8 cellular contexts compared by ENCODE assay signal in the genomic region with DNA sequence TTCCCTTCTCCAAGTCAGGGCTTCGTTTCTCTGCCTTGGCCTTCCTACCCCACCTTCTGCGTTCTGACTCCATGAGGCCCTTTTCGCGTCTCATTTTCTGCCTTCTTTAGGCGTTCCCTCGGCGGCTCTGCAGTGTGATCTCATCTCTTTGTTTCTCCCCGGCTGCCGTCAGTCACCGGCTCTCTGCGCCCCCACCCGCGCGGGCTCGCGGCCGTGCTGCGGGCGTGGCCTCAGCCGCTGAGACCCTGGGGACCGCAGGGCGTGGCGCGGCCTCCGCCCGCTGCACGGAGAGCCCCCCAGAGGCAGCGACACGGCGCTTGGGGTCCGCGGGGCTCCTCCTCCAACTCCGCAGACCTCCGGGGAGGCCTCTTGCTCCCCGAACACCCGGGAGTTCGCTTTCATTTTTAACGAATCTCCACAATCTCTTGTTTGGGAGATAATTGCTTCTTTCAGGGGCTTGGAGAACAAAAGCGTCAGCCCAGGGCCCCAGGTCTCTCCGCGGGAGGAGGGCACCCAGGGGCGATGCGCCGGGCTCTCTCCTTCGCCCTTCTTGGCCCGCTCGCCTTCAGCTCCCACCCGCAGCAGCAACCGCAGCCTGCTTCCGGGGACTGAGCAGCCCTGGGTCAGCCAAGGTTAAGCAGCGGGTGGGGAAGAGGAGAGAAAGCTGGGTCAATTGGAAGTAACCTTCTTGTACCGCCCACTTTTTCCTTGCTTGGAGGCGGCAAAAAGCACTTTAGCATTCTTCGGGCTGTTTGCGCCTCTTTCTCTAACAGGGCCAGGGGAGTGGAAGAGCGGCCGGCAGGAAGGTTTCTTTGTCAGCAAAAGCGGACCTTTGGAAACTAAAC. TPM values are rescaled to one million over a fixed set of nuclear protein-coding genes. Genes with fewer than 3 reads are reported as not detected.
DNase-seq lines count a peak whose midpoint lies in the region; ATAC-seq and TF ChIP-seq lines count a peak whose summit lies in the region.

No MANE protein-coding gene starts in this region.

- peak overlapping the region; percentile 89 for H3K4me2 ChIP-seq in GM23338

- H3K9ac ChIP-seq in SK-N-MC (ENCODE audit: insufficient read length) = peak overlapping the region; percentile 29

- H3K36me3 ChIP-seq in GM23338 (ENCODE audit: insufficient read depth) (no peaks in the 10 kb centered on the region), SK-N-MC (ENCODE audit: insufficient read depth, low read length) (no peaks in the 10 kb centered on the region), thoracic aorta (no peaks in the 10 kb centered on the region)

- H4K20me1 ChIP-seq in GM23338 (replicated peaks; ENCODE audit: insufficient read depth) = no peaks in the 10 kb centered on the region

- H3K27ac Mint-ChIP-seq in GM23338 (peak overlapping the region; percentile 99), osteocyte (ENCODE audit: unreplicated experiment) (peak overlapping the region; percentile 100)
- H3K27ac Mint-ChIP-seq in activated naive CD8-positive, alpha-beta T cell = peak overlapping the region; percentile 97

- H2AFZ ChIP-seq in GM23338 = peak overlapping the region; percentile 92

- no peaks in the 10 kb centered on the region for H3K9me2 ChIP-seq in GM23338 (ENCODE audit: insufficient read depth)

- peaks cover 6% of the 10 kb centered on the region for H3K79me2 ChIP-seq in GM23338 (replicated peaks; ENCODE audit: insufficient read depth)

- H3K4me1 Mint-ChIP-seq in GM23338 = peaks cover 36% of the 10 kb centered on the region
- H3K4me1 Mint-ChIP-seq in activated naive CD8-positive, alpha-beta T cell (ENCODE audit: low read depth) = peaks cover 42% of the 10 kb centered on the region
- H3K4me1 Mint-ChIP-seq in osteocyte (ENCODE audit: unreplicated experiment) = peaks cover 37% of the 10 kb centered on the region

- H3K27me3 ChIP-seq in GM23338 (ENCODE audit: insufficient read depth) = no peaks in the 10 kb centered on the region
- H3K27me3 ChIP-seq in thoracic aorta (replicated peaks; ENCODE audit: insufficient read depth) = no peaks in the 10 kb centered on the region

- no peaks in the 10 kb centered on the region for H3K36me3 Mint-ChIP-seq in GM23338 (ENCODE audit: low read depth)
- no peaks in the 10 kb centered on the region for H3K36me3 Mint-ChIP-seq in activated naive CD8-positive, alpha-beta T cell
- H3K36me3 Mint-ChIP-seq in osteocyte (ENCODE audit: unreplicated experiment) = no peaks in the 10 kb centered on the region

- H3F3A ChIP-seq in GM23338 (replicated peaks; ENCODE audit: low read depth) = peaks cover 7% of the 10 kb centered on the region; the same call in 1 of the 2 replicates

- H3K27me3 Mint-ChIP-seq in GM23338 (ENCODE audit: insufficient read depth, low read depth, poor library complexity) = peaks cover 8% of the 10 kb centered on the region
- no peaks in the 10 kb centered on the region for H3K27me3 Mint-ChIP-seq in activated naive CD8-positive, alpha-beta T cell
- no peaks in the 10 kb centered on the region for H3K27me3 Mint-ChIP-seq in osteocyte (ENCODE audit: unreplicated experiment)

- H3K4me3 Mint-ChIP-seq in GM23338 = peak overlapping the region; percentile 92
- peak overlapping the region; percentile 96 for H3K4me3 Mint-ChIP-seq in activated naive CD8-positive, alpha-beta T cell
- peak overlapping the region; percentile 81 for H3K4me3 Mint-ChIP-seq in osteocyte (ENCODE audit: unreplicated experiment)

- DNase-seq in EH (ENCODE audit: low read depth) = peak; percentile 88
- peak; percentile 95 for DNase-seq in GM23338 (ENCODE audit: low spot score)
- peak; percentile 41 to 51 for DNase-seq in Kasumi-1 (lab: John Stamatoyannopoulos, UW)
- no peak for DNase-seq in SK-N-MC (ENCODE audit: low read depth, low spot score)
- peak; percentile 42 to 91 (median 76) for DNase-seq in head of caudate nucleus
- DNase-seq in osteocyte (ENCODE audit: extremely low spot score, unreplicated experiment) = peak; percentile 92
- peak; percentile 28 for DNase-seq in thoracic aorta (ENCODE audit: low spot score)

- peak; percentile 94 for ATAC-seq in GM23338
- ATAC-seq in thoracic aorta (ENCODE audit: insufficient number of reproducible peaks, low FRiP score, low read depth) = peak; percentile 71

- H3K27ac ChIP-seq in GM23338 (ENCODE audit: low read depth) = peak overlapping the region; percentile 99
- peak overlapping the region; percentile 2; the same call in 1 of the 2 replicates for H3K27ac ChIP-seq in SK-N-MC
- peak overlapping the region; percentile 89 to 98 for H3K27ac ChIP-seq in thoracic aorta

- intact Hi-C loops in head of caudate nucleus (cut with DNase I) = no loop called here

- H3K9me3 Mint-ChIP-seq in GM23338 (no peaks in the 10 kb centered on the region; the same call in 2 of the 3 replicates), osteocyte (ENCODE audit: unreplicated experiment) (no peaks in the 10 kb centered on the region)
- H3K9me3 Mint-ChIP-seq in activated naive CD8-positive, alpha-beta T cell (ENCODE audit: low read depth) = no peaks in the 10 kb centered on the region

- H3K9me3 ChIP-seq in SK-N-MC (ENCODE audit: low read depth, low read length) (no peaks in the 10 kb centered on the region), thoracic aorta (no peaks in the 10 kb centered on the region)

- H3K4me3 ChIP-seq in GM23338 = peak overlapping the region; percentile 74
- peak overlapping the region; percentile 55 for H3K4me3 ChIP-seq in SK-N-MC
- H3K4me3 ChIP-seq in thoracic aorta = peak overlapping the region; percentile 73

- H3K4me1 ChIP-seq in GM23338 (ENCODE audit: insufficient read depth) (peaks cover 27% of the 10 kb centered on the region), thoracic aorta (ENCODE audit: control insufficient read depth in 1 of 2, low read depth in 2 of 2) (peaks cover 6 to 25% of the 10 kb centered on the region in 2 donors)

- TF ChIP-seq CTCF in GM23338 (conservative IDR thresholded peaks at IDR 0.05; ENCODE audit: low read depth in 2 of 2) (0 out of 4 replicates have a peak, but pooled peaks of 1 of the 2 experiments have one; percentile 4), osteocyte (IDR thresholded peaks at IDR 0.05) (no peak), thoracic aorta (IDR thresholded peaks at IDR 0.05) (no peak)

TF ChIP-seq in GM23338, 12 proteins besides CTCF, POLR2A, EP300 and RAD21 (continues in another document):
- TF ChIP-seq, protein P1, sequence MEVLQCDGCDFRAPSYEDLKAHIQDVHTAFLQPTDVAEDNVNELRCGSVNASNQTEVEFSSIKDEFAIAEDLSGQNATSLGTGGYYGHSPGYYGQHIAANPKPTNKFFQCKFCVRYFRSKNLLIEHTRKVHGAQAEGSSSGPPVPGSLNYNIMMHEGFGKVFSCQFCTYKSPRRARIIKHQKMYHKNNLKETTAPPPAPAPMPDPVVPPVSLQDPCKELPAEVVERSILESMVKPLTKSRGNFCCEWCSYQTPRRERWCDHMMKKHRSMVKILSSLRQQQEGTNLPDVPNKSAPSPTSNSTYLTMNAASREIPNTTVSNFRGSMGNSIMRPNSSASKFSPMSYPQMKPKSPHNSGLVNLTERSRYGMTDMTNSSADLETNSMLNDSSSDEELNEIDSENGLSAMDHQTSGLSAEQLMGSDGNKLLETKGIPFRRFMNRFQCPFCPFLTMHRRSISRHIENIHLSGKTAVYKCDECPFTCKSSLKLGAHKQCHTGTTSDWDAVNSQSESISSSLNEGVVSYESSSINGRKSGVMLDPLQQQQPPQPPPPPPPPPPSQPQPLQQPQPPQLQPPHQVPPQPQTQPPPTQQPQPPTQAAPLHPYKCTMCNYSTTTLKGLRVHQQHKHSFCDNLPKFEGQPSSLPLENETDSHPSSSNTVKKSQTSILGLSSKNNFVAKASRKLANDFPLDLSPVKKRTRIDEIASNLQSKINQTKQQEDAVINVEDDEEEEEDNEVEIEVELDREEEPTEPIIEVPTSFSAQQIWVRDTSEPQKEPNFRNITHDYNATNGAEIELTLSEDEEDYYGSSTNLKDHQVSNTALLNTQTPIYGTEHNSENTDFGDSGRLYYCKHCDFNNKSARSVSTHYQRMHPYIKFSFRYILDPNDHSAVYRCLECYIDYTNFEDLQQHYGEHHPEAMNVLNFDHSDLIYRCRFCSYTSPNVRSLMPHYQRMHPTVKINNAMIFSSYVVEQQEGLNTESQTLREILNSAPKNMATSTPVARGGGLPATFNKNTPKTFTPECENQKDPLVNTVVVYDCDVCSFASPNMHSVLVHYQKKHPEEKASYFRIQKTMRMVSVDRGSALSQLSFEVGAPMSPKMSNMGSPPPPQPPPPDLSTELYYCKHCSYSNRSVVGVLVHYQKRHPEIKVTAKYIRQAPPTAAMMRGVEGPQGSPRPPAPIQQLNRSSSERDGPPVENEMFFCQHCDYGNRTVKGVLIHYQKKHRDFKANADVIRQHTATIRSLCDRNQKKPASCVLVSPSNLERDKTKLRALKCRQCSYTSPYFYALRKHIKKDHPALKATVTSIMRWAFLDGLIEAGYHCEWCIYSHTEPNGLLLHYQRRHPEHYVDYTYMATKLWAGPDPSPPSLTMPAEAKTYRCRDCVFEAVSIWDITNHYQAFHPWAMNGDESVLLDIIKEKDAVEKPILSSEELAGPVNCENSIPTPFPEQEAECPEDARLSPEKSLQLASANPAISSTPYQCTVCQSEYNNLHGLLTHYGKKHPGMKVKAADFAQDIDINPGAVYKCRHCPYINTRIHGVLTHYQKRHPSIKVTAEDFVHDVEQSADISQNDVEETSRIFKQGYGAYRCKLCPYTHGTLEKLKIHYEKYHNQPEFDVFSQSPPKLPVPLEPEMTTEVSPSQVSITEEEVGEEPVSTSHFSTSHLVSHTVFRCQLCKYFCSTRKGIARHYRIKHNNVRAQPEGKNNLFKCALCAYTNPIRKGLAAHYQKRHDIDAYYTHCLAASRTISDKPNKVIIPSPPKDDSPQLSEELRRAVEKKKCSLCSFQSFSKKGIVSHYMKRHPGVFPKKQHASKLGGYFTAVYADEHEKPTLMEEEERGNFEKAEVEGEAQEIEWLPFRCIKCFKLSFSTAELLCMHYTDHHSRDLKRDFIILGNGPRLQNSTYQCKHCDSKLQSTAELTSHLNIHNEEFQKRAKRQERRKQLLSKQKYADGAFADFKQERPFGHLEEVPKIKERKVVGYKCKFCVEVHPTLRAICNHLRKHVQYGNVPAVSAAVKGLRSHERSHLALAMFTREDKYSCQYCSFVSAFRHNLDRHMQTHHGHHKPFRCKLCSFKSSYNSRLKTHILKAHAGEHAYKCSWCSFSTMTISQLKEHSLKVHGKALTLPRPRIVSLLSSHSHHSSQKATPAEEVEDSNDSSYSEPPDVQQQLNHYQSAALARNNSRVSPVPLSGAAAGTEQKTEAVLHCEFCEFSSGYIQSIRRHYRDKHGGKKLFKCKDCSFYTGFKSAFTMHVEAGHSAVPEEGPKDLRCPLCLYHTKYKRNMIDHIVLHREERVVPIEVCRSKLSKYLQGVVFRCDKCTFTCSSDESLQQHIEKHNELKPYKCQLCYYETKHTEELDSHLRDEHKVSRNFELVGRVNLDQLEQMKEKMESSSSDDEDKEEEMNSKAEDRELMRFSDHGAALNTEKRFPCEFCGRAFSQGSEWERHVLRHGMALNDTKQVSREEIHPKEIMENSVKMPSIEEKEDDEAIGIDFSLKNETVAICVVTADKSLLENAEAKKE (CRISPR knock-in tag; IDR thresholded peaks at IDR 0.05) = no peak
- TF ChIP-seq POLR2AphosphoS5 (IDR thresholded peaks at IDR 0.05; ENCODE audit: low read depth) = peak; percentile 58

RNA-seq across cellular contexts. Expression of a gene that starts 35.2 kb away (rescaled TPM):
- 16.1 and 22.7 TPM in 2 replicates for total RNA-seq in GM23338 (2014; rRNA removed; shearing (Covaris generic))
- 46.9 and 48.1 TPM in 2 replicates for polyA plus RNA-seq in GM23338 (2016; fragmentation: Nextera tagmentation; extraction: Ambion mirVana)
- total RNA-seq in osteocyte (2.3 and 3.2 TPM in 2 replicates), thoracic aorta (1 to 10 TPM; 2.8 to 6.1 TPM)

Comparison
In these comparisons a context has a peak if more than half of its experiments do, and no peak if none do; other contexts are left out.
1. H3K27ac ChIP-seq: peak in every context shown above with its lines; median percentile 99 in GM23338; 94 in thoracic aorta; 2 in SK-N-MC.